ENCODE assay signal across 1 cellular context in the genomic region with DNA sequence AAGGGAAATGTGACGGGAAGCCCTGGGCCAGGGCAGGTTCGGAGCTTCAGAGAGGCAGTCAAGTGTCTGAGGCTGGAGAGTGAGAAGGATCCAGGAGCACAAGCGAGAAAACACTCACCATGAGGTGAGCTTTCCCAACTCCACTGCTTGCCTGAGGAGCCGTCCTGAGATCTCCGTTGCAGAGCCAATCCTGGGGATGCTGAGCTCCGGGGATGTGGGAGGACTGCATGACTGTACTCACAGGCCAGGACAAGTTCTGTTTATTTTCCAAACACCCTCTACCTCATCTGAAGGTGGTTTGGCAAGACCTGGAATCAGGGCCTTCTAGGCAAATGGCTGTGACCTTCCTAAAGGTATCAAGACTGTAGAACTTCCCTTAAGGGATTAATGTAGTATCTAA.
TF ChIP-seq lines count a peak whose summit lies in the region.

No MANE protein-coding gene starts in this region.

TF ChIP-seq in H1, 55 proteins besides CTCF, POLR2A, EP300 and RAD21 (continued from another document):
- TF ChIP-seq RBBP5 (IDR thresholded peaks at IDR 0.05; ENCODE audit: borderline replicate concordance, low read depth, low read length) (no peak), GABPA (IDR thresholded peaks at IDR 0.05; ENCODE audit: borderline replicate concordance, insufficient read depth, low read length) (no peak), SAP30 (IDR thresholded peaks at IDR 0.05; ENCODE audit: insufficient read depth, insufficient replicate concordance, low read length) (no peak), SRF (IDR thresholded peaks at IDR 0.05; ENCODE audit: low read depth, low read length) (no peak), RFX5 (IDR thresholded peaks at IDR 0.05; ENCODE audit: borderline replicate concordance, low read depth, low read length) (no peak), CHD1 (IDR thresholded peaks at IDR 0.05; ENCODE audit: low read depth, low read length) (no peak), USF2 (IDR thresholded peaks at IDR 0.05; ENCODE audit: low read length) (no peak), SIRT6 (IDR thresholded peaks at IDR 0.05; ENCODE audit: low read length) (no peak), NRF1 (IDR thresholded peaks at IDR 0.05; ENCODE audit: low read depth, low read length) (no peak), YY1 (IDR thresholded peaks at IDR 0.05; ENCODE audit: low read depth, low read length) (no peak), ZNF274 (IDR thresholded peaks at IDR 0.05; ENCODE audit: borderline replicate concordance, extremely low read depth, low read length) (no peak), ATF3 (IDR thresholded peaks at IDR 0.05; ENCODE audit: insufficient read depth, low read depth, low read length) (no peak), FOSL1 (IDR thresholded peaks at IDR 0.05; ENCODE audit: insufficient read depth, low read depth, low read length) (no peak), TBP (IDR thresholded peaks at IDR 0.05; ENCODE audit: low read depth, low read length) (no peak), HDAC2 (IDR thresholded peaks at IDR 0.05; ENCODE audit: borderline replicate concordance in 1 of 2, low read depth in 2 of 2, low read length in 2 of 2) (no peak), BRCA1 (IDR thresholded peaks at IDR 0.05; ENCODE audit: low read depth, low read length) (no peak), JUND (IDR thresholded peaks at IDR 0.05; ENCODE audit: low read length) (no peak)
- TF ChIP-seq, protein P1, sequence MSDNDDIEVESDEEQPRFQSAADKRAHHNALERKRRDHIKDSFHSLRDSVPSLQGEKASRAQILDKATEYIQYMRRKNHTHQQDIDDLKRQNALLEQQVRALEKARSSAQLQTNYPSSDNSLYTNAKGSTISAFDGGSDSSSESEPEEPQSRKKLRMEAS (IDR thresholded peaks at IDR 0.05): no peak
